In the genomic region with DNA sequence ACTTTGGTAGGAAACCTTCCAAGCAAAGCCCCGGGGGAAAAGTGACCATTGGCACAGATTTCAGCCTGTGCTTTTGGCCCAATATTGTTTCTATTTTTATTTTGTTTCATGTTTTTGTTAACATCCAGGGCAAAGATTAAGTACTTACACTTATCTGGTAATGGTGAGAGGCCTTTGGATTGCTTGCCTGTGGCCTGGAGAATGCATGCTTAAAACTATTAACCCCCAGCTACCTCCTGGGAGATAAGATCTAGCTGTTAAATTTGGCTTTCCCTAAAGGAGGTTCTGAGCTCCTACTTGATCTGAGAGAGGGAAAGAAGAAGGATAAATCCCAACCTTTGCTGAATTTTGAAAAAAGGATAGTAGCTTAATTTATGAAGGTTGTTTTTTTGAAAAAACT, we compare ENCODE assay signal across 16 cellular contexts.
DNase-seq lines count a peak whose midpoint lies in the region; ATAC-seq and TF ChIP-seq lines count a peak whose summit lies in the region.
"Had no signal": no experiment of that assay in that cellular context is flagged by ENCODE, and none has a peak within 500 bp of the region (broad histone marks: within the 10 kb centered on the region; RNA-seq: fewer than 3 reads in every experiment).

No MANE protein-coding gene starts in this region.

- POLR2A ChIA-PET in HEK293 (lab: Yijun Ruan, JAX): no interaction called here

- H3K36me3 Mint-ChIP-seq in osteocyte (ENCODE audit: unreplicated experiment): peaks cover 5% of the 10 kb centered on the region

- ATAC-seq in right cardiac atrium (peak; percentile 56 to 68), HG02623 (IDR thresholded peaks at IDR 0.05; ENCODE audit: unreplicated experiment) (no peak)
- ATAC-seq: esophagus mucosa, GM12878 had no signal

- peaks cover 27% of the 10 kb centered on the region for H3K4me1 Mint-ChIP-seq in osteocyte (ENCODE audit: unreplicated experiment)

- peak; percentile 22 for DNase-seq in adipocyte (ENCODE audit: low read depth)
- no peak for DNase-seq in right cardiac atrium
- no peak for DNase-seq in osteocyte (ENCODE audit: extremely low spot score, unreplicated experiment)
- no peak for DNase-seq in inferior parietal cortex (ENCODE audit: extremely low spot score)
- DNase-seq: activated CD8-positive, alpha-beta T cell treated with anti-CD3 and anti-CD28 coated beads for 36 hours; anterior cingulate cortex; EL; GM23248; NCI-H510A treated with DMSO at 0.1 percent for 48 hours had no signal

- H3K4me3 ChIP-seq in HEK293 (ENCODE audit: low read depth, low read length) (no peak overlapping the region), adipocyte (ENCODE audit: low read length) (peak overlapping the region; percentile 10), right cardiac atrium (ENCODE audit: low read length) (no peak overlapping the region), stomach smooth muscle (ENCODE audit: low read length in 2 of 2) (no peak overlapping the region)
- H3K4me3 ChIP-seq: GM12878, GM23248 had no signal

- CTCF ChIA-PET in HEK293 (lab: Yijun Ruan, JAX): interaction anchor here (0.5 to 3.4 kb wide), 3 partner anchors 21 to 663 kb away, joined by 3 to 15 read pairs (median 3); no protein-coding TSS in a partner anchor

- H3K27ac ChIP-seq in HEK293 (ENCODE audit: extremely low read depth, low read depth, low read length) (no peak overlapping the region), right cardiac atrium (ENCODE audit: low read length) (no peak overlapping the region), stomach smooth muscle (ENCODE audit: low read length) (peak overlapping the region; percentile 31)
- H3K27ac ChIP-seq: GM23248, VCaP had no signal

- H3K27me3 ChIP-seq in adipocyte (replicated peaks; ENCODE audit: control insufficient read depth, insufficient read depth, low read length) (no peaks in the 10 kb centered on the region), right cardiac atrium (ENCODE audit: control insufficient read depth, insufficient read depth) (no peaks in the 10 kb centered on the region), stomach smooth muscle (ENCODE audit: control insufficient read depth in 1 of 2, insufficient read depth in 2 of 2, low read length in 2 of 2) (no peaks in the 10 kb centered on the region)

- no peak overlapping the region for H3K4me3 Mint-ChIP-seq in osteocyte (ENCODE audit: unreplicated experiment)
- H3K4me3 Mint-ChIP-seq: activated CD8-positive, alpha-beta T cell treated with anti-CD3 and anti-CD28 coated beads for 36 hours; activated T-helper 17 cell treated with anti-CD3 and anti-CD28 coated beads, Interleukin-2, amount 50 U/mL, for 72 hours had no signal

- H3K9ac ChIP-seq in adipocyte (ENCODE audit: low read length) (peak overlapping the region; percentile 80), stomach smooth muscle (ENCODE audit: low read length in 2 of 2) (no peak overlapping the region)
- H3K9ac ChIP-seq: GM23248 had no signal

- H3K4me1 ChIP-seq in HEK293 (ENCODE audit: control insufficient read depth, insufficient read depth, low read length) (peaks cover 9% of the 10 kb centered on the region), adipocyte (ENCODE audit: control insufficient read depth, insufficient read depth, low read length) (peaks cover 71% of the 10 kb centered on the region), right cardiac atrium (ENCODE audit: control insufficient read depth, insufficient read depth, low read length) (peaks cover 5% of the 10 kb centered on the region), stomach smooth muscle (ENCODE audit: control insufficient read depth, insufficient read depth, low read length) (peaks cover 18% of the 10 kb centered on the region)

- intact Hi-C loops in right cardiac atrium (cut with DNase I): no loop called here

- 13% methylated on average over 1 of the region's 1 CpG for WGBS in right cardiac atrium

- H3K9me3 ChIP-seq in HEK293 (ENCODE audit: control insufficient read depth, insufficient read depth, low read depth, low read length) (no peaks in the 10 kb centered on the region), adipocyte (ENCODE audit: control insufficient read depth, low read length) (no peaks in the 10 kb centered on the region), right cardiac atrium (ENCODE audit: control insufficient read depth, low read length) (no peaks in the 10 kb centered on the region), stomach smooth muscle (ENCODE audit: control insufficient read depth in 2 of 2, low read length in 2 of 2) (no peaks in the 10 kb centered on the region)

- H3K27ac Mint-ChIP-seq in osteocyte (ENCODE audit: unreplicated experiment): no peak overlapping the region
- H3K27ac Mint-ChIP-seq: activated CD8-positive, alpha-beta T cell treated with anti-CD3 and anti-CD28 coated beads for 36 hours had no signal

- TF ChIP-seq CTCF in HEK293 (tag by site-specific recombination; IDR thresholded peaks at IDR 0.05) (no peak), osteocyte (IDR thresholded peaks at IDR 0.05) (no peak)

- H3K36me3 ChIP-seq in HEK293 (ENCODE audit: control insufficient read depth in 2 of 2, insufficient read depth in 1 of 2, low read length in 2 of 2): no peaks in the 10 kb centered on the region
- no peaks in the 10 kb centered on the region for H3K36me3 ChIP-seq in adipocyte (ENCODE audit: control insufficient read depth, insufficient read depth, low read length, severe bottlenecking)
- peaks cover 0 to 3% of the 10 kb centered on the region in 2 donors for H3K36me3 ChIP-seq in stomach smooth muscle (ENCODE audit: control insufficient read depth in 2 of 2, insufficient read depth in 2 of 2, low read length in 2 of 2)

- no peaks in the 10 kb centered on the region for H3K27me3 Mint-ChIP-seq in osteocyte (ENCODE audit: unreplicated experiment)
- H3K27me3 Mint-ChIP-seq: activated CD8-positive, alpha-beta T cell treated with anti-CD3 and anti-CD28 coated beads for 36 hours; activated T-helper 17 cell treated with anti-CD3 and anti-CD28 coated beads, Interleukin-2, amount 50 U/mL, for 72 hours had no signal

- H3K9me3 Mint-ChIP-seq in osteocyte (ENCODE audit: unreplicated experiment): no peaks in the 10 kb centered on the region
- H3K9me3 Mint-ChIP-seq: activated CD8-positive, alpha-beta T cell treated with anti-CD3 and anti-CD28 coated beads for 36 hours; activated T-helper 17 cell treated with anti-CD3 and anti-CD28 coated beads, Interleukin-2, amount 50 U/mL, for 72 hours had no signal

TF ChIP-seq in HEK293, 187 proteins besides CTCF, POLR2A, EP300 and RAD21:
- TF ChIP-seq TRIM28 (IDR thresholded peaks at IDR 0.05; ENCODE audit: borderline replicate concordance, low read length): peak; percentile 73; the same call in 1 of the 2 replicates
- TF ChIP-seq IKZF3 (tag by site-specific recombination; IDR thresholded peaks at IDR 0.05): 0 out of 2 replicates have a peak, but pooled peaks have one; percentile 12
- no peak for TF ChIP-seq ZNF621 (tag by site-specific recombination; IDR thresholded peaks at IDR 0.05)
- 0 out of 2 replicates have a peak, but pooled peaks have one; percentile 9 for TF ChIP-seq GLIS1 (tag by site-specific recombination; IDR thresholded peaks at IDR 0.05)
- TF ChIP-seq, protein P1, sequence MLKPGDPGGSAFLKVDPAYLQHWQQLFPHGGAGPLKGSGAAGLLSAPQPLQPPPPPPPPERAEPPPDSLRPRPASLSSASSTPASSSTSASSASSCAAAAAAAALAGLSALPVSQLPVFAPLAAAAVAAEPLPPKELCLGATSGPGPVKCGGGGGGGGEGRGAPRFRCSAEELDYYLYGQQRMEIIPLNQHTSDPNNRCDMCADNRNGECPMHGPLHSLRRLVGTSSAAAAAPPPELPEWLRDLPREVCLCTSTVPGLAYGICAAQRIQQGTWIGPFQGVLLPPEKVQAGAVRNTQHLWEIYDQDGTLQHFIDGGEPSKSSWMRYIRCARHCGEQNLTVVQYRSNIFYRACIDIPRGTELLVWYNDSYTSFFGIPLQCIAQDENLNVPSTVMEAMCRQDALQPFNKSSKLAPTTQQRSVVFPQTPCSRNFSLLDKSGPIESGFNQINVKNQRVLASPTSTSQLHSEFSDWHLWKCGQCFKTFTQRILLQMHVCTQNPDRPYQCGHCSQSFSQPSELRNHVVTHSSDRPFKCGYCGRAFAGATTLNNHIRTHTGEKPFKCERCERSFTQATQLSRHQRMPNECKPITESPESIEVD (tag by site-specific recombination; IDR thresholded peaks at IDR 0.05): peak; percentile 30; the same call in 1 of the 2 replicates
- TF ChIP-seq ZNF544 (tag by site-specific recombination; IDR thresholded peaks at IDR 0.05): no peak
- no peak for TF ChIP-seq ZNF549 (tag by site-specific recombination; IDR thresholded peaks at IDR 0.05)
- TF ChIP-seq, protein P2, sequence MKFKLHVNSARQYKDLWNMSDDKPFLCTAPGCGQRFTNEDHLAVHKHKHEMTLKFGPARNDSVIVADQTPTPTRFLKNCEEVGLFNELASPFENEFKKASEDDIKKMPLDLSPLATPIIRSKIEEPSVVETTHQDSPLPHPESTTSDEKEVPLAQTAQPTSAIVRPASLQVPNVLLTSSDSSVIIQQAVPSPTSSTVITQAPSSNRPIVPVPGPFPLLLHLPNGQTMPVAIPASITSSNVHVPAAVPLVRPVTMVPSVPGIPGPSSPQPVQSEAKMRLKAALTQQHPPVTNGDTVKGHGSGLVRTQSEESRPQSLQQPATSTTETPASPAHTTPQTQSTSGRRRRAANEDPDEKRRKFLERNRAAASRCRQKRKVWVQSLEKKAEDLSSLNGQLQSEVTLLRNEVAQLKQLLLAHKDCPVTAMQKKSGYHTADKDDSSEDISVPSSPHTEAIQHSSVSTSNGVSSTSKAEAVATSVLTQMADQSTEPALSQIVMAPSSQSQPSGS (tag by site-specific recombination; IDR thresholded peaks at IDR 0.05; ENCODE audit: low read depth): no peak
- 0 out of 2 replicates have a peak, but pooled peaks have one; percentile 13 for TF ChIP-seq OSR2 (tag by site-specific recombination; IDR thresholded peaks at IDR 0.05)
